ENCODE assay signal across 8 cellular contexts in genomic region chrX:10014462-10015373, GRCh38. TPM values are rescaled to one million over a fixed set of nuclear protein-coding genes. Genes with fewer than 3 reads are reported as not detected.
DNase-seq lines count a peak whose midpoint lies in the region; ATAC-seq, FAIRE-seq and TF ChIP-seq lines count a peak whose summit lies in the region.

No MANE protein-coding gene starts in this region.

- no peak for TF ChIP-seq CTCF in GM13977 (IDR thresholded peaks at IDR 0.05; ENCODE audit: extremely low read depth, insufficient read depth, missing control alignments)
- no peak for TF ChIP-seq CTCF in WTC11 (IDR thresholded peaks at IDR 0.05)
- TF ChIP-seq CTCF in breast epithelium (IDR thresholded peaks at IDR 0.05): no peak

- peak; percentile 80 for ATAC-seq in HG02763 (IDR thresholded peaks at IDR 0.05; ENCODE audit: unreplicated experiment)
- ATAC-seq in WTC11: peak; percentile 69

- no peaks in the 10 kb centered on the region for H3K36me3 ChIP-seq in breast epithelium
- H3K36me3 ChIP-seq in small intestine (ENCODE audit: control insufficient read depth in 2 of 2, insufficient read depth in 2 of 2, low read length in 2 of 2): no peaks in the 10 kb centered on the region

- H3K4me3 ChIP-seq in breast epithelium (peak overlapping the region; percentile 50 to 67 (median 59)), small intestine (ENCODE audit: low read depth in 1 of 2, low read length in 2 of 2) (peak overlapping the region; percentile 46 to 69)

- H3K27ac Mint-ChIP-seq in WTC11 (no peak overlapping the region), immature natural killer cell (peak overlapping the region in 1 of 6 donors; percentile 57)

- POLR2A ChIA-PET in WTC11 (lab: Charles Lee): interaction anchor here (0.9 kb wide), 1 partner anchor 26 kb away, joined by 3 read pairs; no protein-coding TSS in a partner anchor

- intact Hi-C loops in breast epithelium (cut with DNase I; ENCODE audit: low total_unique reads): no loop called here

- H3K4me3 Mint-ChIP-seq in WTC11 (peak overlapping the region; percentile 69), immature natural killer cell (peak overlapping the region; percentile 42 to 79 (median 62))

- H3K9me3 ChIP-seq in breast epithelium (no peaks in the 10 kb centered on the region), small intestine (ENCODE audit: control insufficient read depth, low read depth) (no peaks in the 10 kb centered on the region)

- H3K36me3 Mint-ChIP-seq in WTC11 (no peaks in the 10 kb centered on the region), immature natural killer cell (no peaks in the 10 kb centered on the region)

- no peak for TF ChIP-seq POLR2A in breast epithelium (IDR thresholded peaks at IDR 0.05)

- H3K27me3 ChIP-seq in breast epithelium (peaks cover 0 to 20% of the 10 kb centered on the region in 2 donors), small intestine (ENCODE audit: control insufficient read depth in 2 of 2, insufficient read depth in 2 of 2, low read length in 2 of 2) (no peaks in the 10 kb centered on the region)

- H3K27me3 Mint-ChIP-seq in WTC11 (ENCODE audit: low read depth) (peaks cover 4% of the 10 kb centered on the region), immature natural killer cell (ENCODE audit: low read depth in 3 of 3) (peaks cover 9 to 14% (median 14%) of the 10 kb centered on the region in 3 donors)

- H3K9me3 Mint-ChIP-seq in WTC11 (no peaks in the 10 kb centered on the region), immature natural killer cell (no peaks in the 10 kb centered on the region)

- H3K4me1 Mint-ChIP-seq in WTC11 (peaks cover 62% of the 10 kb centered on the region), immature natural killer cell (peaks cover 19 to 32% of the 10 kb centered on the region in 2 donors)

- 0 to 49% (median 12%) methylated on average over 27 to 116 of the region's 116 CpGs for WGBS in small intestine, 3 donors

- no peak for FAIRE-seq in small intestine (lab: Jason Lieb, UNC)

- in situ Hi-C loops in GM13977 (cut with MboI; ENCODE audit: low pct_unique_long_range_greater_than_20kb, low sequenced_read_pairs, unreplicated experiment): no loop called here

- DNase-seq in GM13977 (ENCODE audit: low spot score): peak; percentile 87
- peak; percentile 82 to 87 for DNase-seq in NCI-H2081 (lab: John Stamatoyannopoulos, UW)
- DNase-seq in WTC11 (ENCODE audit: low spot score): peak; percentile 76
- DNase-seq in breast epithelium (ENCODE audit: low spot score in 2 of 2): peak; percentile 75 to 81
- peak; percentile 78 to 80 (median 80) for DNase-seq in immature natural killer cell
- peak; percentile 73 for DNase-seq in small intestine
- no peak for DNase-seq in NCI-H187 treated with DMSO at 0.1 percent for 48 hours (lab: John Stamatoyannopoulos, UW)

- no peaks in the 10 kb centered on the region for H3K4me1 ChIP-seq in breast epithelium
- H3K4me1 ChIP-seq in small intestine (ENCODE audit: control insufficient read depth in 2 of 2, insufficient read depth in 1 of 2, low read depth in 1 of 2, low read length in 1 of 2): no peaks in the 10 kb centered on the region

- CTCF ChIA-PET in WTC11 (lab: Charles Lee): interaction anchor here (0.7 kb wide), 1 partner anchor 35 kb away, joined by 3 read pairs; no protein-coding TSS in a partner anchor

- H3K27ac ChIP-seq in breast epithelium (peak overlapping the region; percentile 81 to 82), small intestine (ENCODE audit: low read depth in 1 of 2, low read length in 1 of 2) (peak overlapping the region in 1 of 2 donors; percentile 90)

TF ChIP-seq in WTC11, 78 proteins besides CTCF, POLR2A, EP300 and RAD21 (continues in another document):
- no peak for TF ChIP-seq NFE2L1 (CRISPR knock-in tag; IDR thresholded peaks at IDR 0.05)
- no peak for TF ChIP-seq CREM (CRISPR knock-in tag; IDR thresholded peaks at IDR 0.05)
- peak; percentile 26; the same call in 1 of the 2 replicates for TF ChIP-seq ZNF416 (CRISPR knock-in tag; IDR thresholded peaks at IDR 0.05)
- TF ChIP-seq OVOL2 (CRISPR knock-in tag; IDR thresholded peaks at IDR 0.05; ENCODE audit: borderline replicate concordance): no peak
- peak; percentile 86; the same call in 1 of the 2 replicates for TF ChIP-seq PRRX2 (CRISPR knock-in tag; IDR thresholded peaks at IDR 0.05)
- TF ChIP-seq ZBTB43 (CRISPR knock-in tag; IDR thresholded peaks at IDR 0.05): 0 out of 2 replicates have a peak, but pooled peaks have one; percentile 32
- no peak for TF ChIP-seq GTF2I (CRISPR knock-in tag; conservative IDR thresholded peaks at IDR 0.05)
- TF ChIP-seq USF1 (CRISPR knock-in tag; IDR thresholded peaks at IDR 0.05): no peak
- no peak for TF ChIP-seq ZNF532 (CRISPR knock-in tag; IDR thresholded peaks at IDR 0.05; ENCODE audit: borderline replicate concordance)
- no peak for TF ChIP-seq TP53 (CRISPR knock-in tag; IDR thresholded peaks at IDR 0.05)
- TF ChIP-seq TEAD1 (CRISPR knock-in tag; IDR thresholded peaks at IDR 0.05): no peak
- TF ChIP-seq GRHL2 (CRISPR knock-in tag; IDR thresholded peaks at IDR 0.05; ENCODE audit: insufficient replicate concordance, severe bottlenecking): no peak
- TF ChIP-seq MAX (CRISPR knock-in tag; IDR thresholded peaks at IDR 0.05): peak; percentile 59; the same call in 1 of the 2 replicates
- no peak for TF ChIP-seq CDX4 (CRISPR knock-in tag; IDR thresholded peaks at IDR 0.05; ENCODE audit: borderline replicate concordance)
- TF ChIP-seq MXD4 (CRISPR knock-in tag; IDR thresholded peaks at IDR 0.05; ENCODE audit: borderline replicate concordance): peak; percentile 50; the same call in 1 of the 2 replicates

RNA-seq across cellular contexts. Expression of gene CLDN34, which starts 47.6 kb away (rescaled TPM):
- total RNA-seq in WTC11 (2021) (0.52 to 0.62 TPM (median 0.53 TPM) in 3 replicates), breast epithelium (under 1 TPM in 1 of 3 donors, not detected in 2; 0.98 TPM)
- polyA plus RNA-seq in immature natural killer cell (not detected), small intestine (not detected)
